In the genomic region with DNA sequence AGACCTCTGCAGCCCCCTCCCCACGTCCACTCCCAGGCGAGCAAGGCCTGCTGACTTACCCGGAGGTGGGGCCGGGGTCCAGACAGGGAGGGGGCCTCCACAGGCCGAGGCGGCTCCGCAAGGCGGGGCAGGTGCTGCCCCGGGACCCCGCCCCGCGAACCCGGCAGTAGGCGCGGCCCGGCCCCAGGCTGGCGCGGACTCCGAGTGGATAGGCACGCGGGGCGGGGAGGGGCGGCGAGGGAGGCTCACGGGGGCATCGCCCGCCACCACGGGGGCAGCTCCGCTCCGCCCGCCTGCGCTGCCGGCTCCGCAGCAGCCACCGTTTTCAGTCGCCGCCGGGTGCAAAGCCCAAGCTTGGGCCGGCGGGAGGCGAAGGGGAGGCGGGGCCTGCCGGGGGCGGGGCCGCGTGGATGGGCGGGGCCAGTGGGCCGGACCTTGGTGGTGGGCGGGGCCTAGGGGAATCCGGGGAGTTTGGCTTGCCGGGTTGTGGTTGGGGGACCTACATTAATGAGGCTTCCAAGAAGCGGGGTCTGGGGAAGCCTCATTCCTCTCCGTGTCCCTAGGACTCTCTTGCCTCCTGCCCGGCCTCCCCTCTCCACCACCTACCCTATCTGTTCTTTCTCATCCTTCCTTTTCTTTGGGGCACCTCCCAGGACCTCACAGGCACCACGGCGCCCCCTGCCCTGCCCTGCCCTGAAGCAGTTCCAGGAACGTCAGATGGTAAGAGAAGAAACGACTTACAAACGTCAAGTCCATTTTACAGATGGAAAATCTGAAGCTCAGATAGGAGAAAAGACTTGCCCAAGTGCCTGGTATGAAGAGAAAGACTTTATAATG, we compare ENCODE assay signal across 8 cellular contexts. TPM values are rescaled to one million over a fixed set of nuclear protein-coding genes. Genes with fewer than 3 reads are reported as not detected.
DNase-seq lines count a peak whose midpoint lies in the region; ATAC-seq, FAIRE-seq and TF ChIP-seq lines count a peak whose summit lies in the region.

A gene (minus strand): TSS at position 348 of the 837 bp plus-strand sequence. CDS start 23,757 bp downstream, outside the sequence.

- H3K36me3 ChIP-seq in osteoblast (ENCODE audit: insufficient read depth, low read length) (no peaks in the 10 kb centered on the region), testis (ENCODE audit: low read depth, missing control alignments) (no peaks in the 10 kb centered on the region)

- peaks cover 19% of the 10 kb centered on the region for H3K27me3 ChIP-seq in osteoblast (ENCODE audit: insufficient read depth, low read length)
- no peaks in the 10 kb centered on the region for H3K27me3 ChIP-seq in testis

- H3K79me2 ChIP-seq in osteoblast (ENCODE audit: insufficient read depth, low read length), result no peaks in the 10 kb centered on the region

- 2% methylated on average over 9 to 30 of the region's 59 CpGs for WGBS in testis, 2 donors

- DNase-seq in D721Med (ENCODE audit: insufficient read length, low spot score) (peak; percentile 90), KG1 (lab: John Stamatoyannopoulos, UW) (peak; percentile 29), activated gamma-delta T cell treated with Interleukin-2 at 50 U/mL for 16 hours (peak; percentile 78), germinal center (ENCODE audit: low spot score) (peak; percentile 95), osteoblast (ENCODE audit: insufficient read length, low spot score, missing footprints) (peak; percentile 98), testis (peak; percentile 81)

- peak within 1 kb of the TSS; percentile 68 for H3K4me3 ChIP-seq in osteoblast (ENCODE audit: insufficient read depth, low read length)
- H3K4me3 ChIP-seq in testis, result peak within 1 kb of the TSS; percentile 64 to 65

- no peaks in the 10 kb centered on the region for H4K20me1 ChIP-seq in osteoblast (ENCODE audit: insufficient read depth, low read length)

- H3K27ac ChIP-seq in osteoblast (ENCODE audit: low read depth, low read length) (no peak within 1 kb of the TSS), testis (no peak within 1 kb of the TSS)

- intact Hi-C loops in testis (cut with DNase I; ENCODE audit: low total_unique reads), result no loop called here

- peak within 1 kb of the TSS; percentile 69 for H3K4me2 ChIP-seq in osteoblast (ENCODE audit: insufficient read depth, low read length)

- no peak for FAIRE-seq in D721Med (lab: Jason Lieb, UNC)

- TF ChIP-seq CTCF in D721Med (IDR thresholded peaks at IDR 0.05; ENCODE audit: insufficient read depth, missing control alignments) (peak; percentile 48), osteoblast (IDR thresholded peaks at IDR 0.05; ENCODE audit: extremely low read depth, low read depth, low read length) (no peak), testis (IDR thresholded peaks at IDR 0.05) (no peak)

- peak within 1 kb of the TSS; percentile 65 for H2AFZ ChIP-seq in osteoblast (ENCODE audit: low read length)

- H3K9me3 ChIP-seq in osteoblast (ENCODE audit: low read depth, low read length), result no peaks in the 10 kb centered on the region
- no peaks in the 10 kb centered on the region for H3K9me3 ChIP-seq in testis

- H3K4me1 ChIP-seq in osteoblast (ENCODE audit: insufficient read depth, low read length), result no peaks in the 10 kb centered on the region
- H3K4me1 ChIP-seq in testis, result peaks cover 6% of the 10 kb centered on the region

- ATAC-seq in GM21529 (IDR thresholded peaks at IDR 0.05; ENCODE audit: unreplicated experiment), result peak; percentile 76

- TF ChIP-seq POLR2A in Raji (IDR thresholded peaks at IDR 0.05; ENCODE audit: insufficient read depth, low read depth, low read length), result peak; percentile 58; the same call in 1 of the 2 replicates
- no peak for TF ChIP-seq POLR2A in testis (IDR thresholded peaks at IDR 0.05)

RNA-seq across cellular contexts. Expression of the gene that starts here (rescaled TPM):
- total RNA-seq in osteoblast, result 3.5 and 6.2 TPM in 2 replicates
- 1 to 10 TPM; 4.6 to 9.4 TPM for total RNA-seq in testis
- 8.3 TPM for polyA plus RNA-seq in testis (ENCODE audit: insufficient read depth, low read depth, low replicate concordance)

Comparison
In these comparisons a context has a peak if more than half of its experiments do, and no peak if none do; other contexts are left out.
1. DNase-seq: peak in every context shown above with its lines; median percentile 98 in osteoblast; 95 in germinal center; 90 in D721Med; 81 in testis; 78 in activated gamma-delta T cell treated with Interleukin-2 at 50 U/mL for 16 hours; 29 in KG1.